In the genomic region with DNA sequence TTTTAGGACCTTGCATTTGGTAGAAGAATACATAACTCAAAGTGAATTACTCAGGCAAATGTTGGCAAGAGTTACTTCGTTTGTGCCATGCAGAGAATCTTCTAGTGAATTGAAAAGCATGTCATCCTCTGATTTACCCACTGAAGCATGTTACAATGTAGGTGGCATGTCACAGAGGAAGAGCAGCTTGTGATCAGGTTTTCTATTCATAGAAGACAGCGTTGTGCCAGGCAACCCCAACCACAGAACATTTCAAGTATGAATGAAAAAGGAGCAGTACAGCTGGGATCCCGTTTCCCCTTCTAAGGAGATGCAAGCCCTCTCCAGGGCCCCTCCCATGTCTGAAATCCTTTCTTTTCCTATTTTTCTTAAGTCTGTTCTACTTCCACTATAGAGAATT, we compare ENCODE assay signal across 16 cellular contexts. TPM values are rescaled to one million over a fixed set of nuclear protein-coding genes. Genes with fewer than 3 reads are reported as not detected.
DNase-seq lines count a peak whose midpoint lies in the region; TF ChIP-seq lines count a peak whose summit lies in the region.
"Had no signal": no experiment of that assay in that cellular context is flagged by ENCODE, and none has a peak within 500 bp of the region (broad histone marks: within the 10 kb centered on the region; RNA-seq: fewer than 3 reads in every experiment).

No MANE protein-coding gene starts in this region.

- no peaks in the 10 kb centered on the region for H3K36me3 ChIP-seq in WERI-Rb-1

- peaks cover 2% of the 10 kb centered on the region for H3K36me3 Mint-ChIP-seq in osteocyte (ENCODE audit: unreplicated experiment)
- H3K36me3 Mint-ChIP-seq: activated naive CD8-positive, alpha-beta T cell had no signal

- DNase-seq in G401 (ENCODE audit: low spot score) (peak; percentile 36), LHCN-M2 (ENCODE audit: low read depth) (peak; percentile 17), dorsolateral prefrontal cortex (peak in 1 of 10 donors; percentile 25), osteocyte (ENCODE audit: extremely low spot score, unreplicated experiment) (no peak), WERI-Rb-1 (no peak), ureter (ENCODE audit: low spot score) (no peak), NCI-H510A treated with DMSO at 0.1 percent for 48 hours (lab: John Stamatoyannopoulos, UW) (no peak)
- DNase-seq in NK-92 treated with Interleukin-12 subunit alpha and Interleukin-12 subunit beta, amount 100 ng/mL, for 24 hours (lab: John Stamatoyannopoulos, UW): no peak
- DNase-seq: activated CD8-positive, alpha-beta T cell treated with anti-CD3 and anti-CD28 coated beads for 36 hours; activated T-cell treated with anti-CD3 and anti-CD28 coated beads, Interleukin-2, amount 50 U/mL, for 72 hours; GDM1; KG1; NCI-H1417; stimulated activated CD4-positive, alpha-beta T cell treated with anti-CD3 and anti-CD28 coated beads, Interleukin-4, amount 100 ng/mL, for 24 hours; stimulated activated CD8-positive, alpha-beta memory T cell treated with anti-CD3 and anti-CD28 coated beads, Interleukin-4, amount 100 ng/mL, for 48 hours had no signal

- H3K4me3 ChIP-seq in dorsolateral prefrontal cortex: no peak overlapping the region
- no peak overlapping the region for H3K4me3 ChIP-seq in WERI-Rb-1 (ENCODE audit: low read depth, low read length)

- H3K4me3 Mint-ChIP-seq in osteocyte (ENCODE audit: unreplicated experiment): no peak overlapping the region
- H3K4me3 Mint-ChIP-seq: activated CD8-positive, alpha-beta T cell treated with anti-CD3 and anti-CD28 coated beads for 36 hours; activated naive CD8-positive, alpha-beta T cell; activated T-cell treated with anti-CD3 and anti-CD28 coated beads, Interleukin-2, amount 50 U/mL, for 72 hours had no signal

- peaks cover 6% of the 10 kb centered on the region for H3K4me1 Mint-ChIP-seq in osteocyte (ENCODE audit: unreplicated experiment)

- no peak for TF ChIP-seq CTCF in dorsolateral prefrontal cortex (IDR thresholded peaks at IDR 0.05 in 54 of 56, conservative IDR thresholded peaks at IDR 0.05 in 2 of 56; ENCODE audit: low read depth in 1 of 56, partially characterized antibody in 56 of 56)
- TF ChIP-seq CTCF in osteocyte (IDR thresholded peaks at IDR 0.05): no peak
- no peak for TF ChIP-seq CTCF in WERI-Rb-1 (IDR thresholded peaks at IDR 0.05; ENCODE audit: low read depth, low read length)

- no peaks in the 10 kb centered on the region for H3K27me3 Mint-ChIP-seq in osteocyte (ENCODE audit: unreplicated experiment)
- H3K27me3 Mint-ChIP-seq: activated CD8-positive, alpha-beta T cell treated with anti-CD3 and anti-CD28 coated beads for 36 hours; activated naive CD8-positive, alpha-beta T cell had no signal

- H3K27me3 ChIP-seq in dorsolateral prefrontal cortex: no peaks in the 10 kb centered on the region
- H3K27me3 ChIP-seq in WERI-Rb-1 (ENCODE audit: insufficient read depth, low read depth, severe bottlenecking): no peaks in the 10 kb centered on the region

- H3K9me3 Mint-ChIP-seq in osteocyte (ENCODE audit: unreplicated experiment): no peaks in the 10 kb centered on the region
- H3K9me3 Mint-ChIP-seq: activated CD8-positive, alpha-beta T cell treated with anti-CD3 and anti-CD28 coated beads for 36 hours; activated T-cell treated with anti-CD3 and anti-CD28 coated beads, Interleukin-2, amount 50 U/mL, for 72 hours had no signal

- intact Hi-C loops in dorsolateral prefrontal cortex (cut with DNase I): no loop called here

- no peaks in the 10 kb centered on the region for H3K9me3 ChIP-seq in WERI-Rb-1 (ENCODE audit: severe bottlenecking)

- peak overlapping the region in 36 of 59 donors; percentile 2 to 72 (median 30) for H3K27ac ChIP-seq in dorsolateral prefrontal cortex
- no peak overlapping the region for H3K27ac ChIP-seq in WERI-Rb-1

- H3K27ac Mint-ChIP-seq in osteocyte (ENCODE audit: unreplicated experiment): peak overlapping the region; percentile 25
- H3K27ac Mint-ChIP-seq: activated CD8-positive, alpha-beta T cell treated with anti-CD3 and anti-CD28 coated beads for 36 hours; activated naive CD8-positive, alpha-beta T cell; activated T-cell treated with anti-CD3 and anti-CD28 coated beads, Interleukin-2, amount 50 U/mL, for 72 hours had no signal

- in situ Hi-C loops in G401 (cut with HindIII; ENCODE audit: low sequenced_read_pairs): no loop called here

RNA-seq across cellular contexts. Expression of a gene that starts 6.0 kb away (rescaled TPM):
- total RNA-seq in G401 (2014; rRNA removed; shearing (Covaris generic)): 3.0 and 8.5 TPM in 2 replicates
- total RNA-seq in LHCN-M2 (2014; rRNA removed) (26.7 and 28.0 TPM in 2 replicates), dorsolateral prefrontal cortex (100 to 1,000 TPM in 1 of 120 experiments, 10 to 100 TPM in 119; 47.5 to 100 (median 64.8) TPM), osteocyte (29.3 and 30.0 TPM in 2 replicates), ureter (18.8 TPM)
- polyA plus RNA-seq in LHCN-M2 (2012): 12.8 TPM

Comparison
In these comparisons a context has a peak if more than half of its experiments do, and no peak if none do; other contexts are left out.
1. DNase-seq: peak in G401 (single experiment) and LHCN-M2 (single experiment); none in osteocyte (single experiment), WERI-Rb-1 (single experiment), ureter (single experiment), NK-92 treated with Interleukin-12 subunit alpha and Interleukin-12 subunit beta, amount 100 ng/mL, for 24 hours (single experiment) and NCI-H510A treated with DMSO at 0.1 percent for 48 hours (single experiment).